ENCODE assay signal across 9 cellular contexts in genomic region chr13:76723551-76724232, GRCh38.
DNase-seq lines count a peak whose midpoint lies in the region; ATAC-seq, FAIRE-seq and TF ChIP-seq lines count a peak whose summit lies in the region.
"Had no signal": no experiment of that assay in that cellular context is flagged by ENCODE, and none has a peak within 500 bp of the region (broad histone marks: within the 10 kb centered on the region; RNA-seq: fewer than 3 reads in every experiment).

No MANE protein-coding gene starts in this region.

- H3K4me3 ChIP-seq in astrocyte (ENCODE audit: insufficient read depth, low read depth, low read length) (no peak overlapping the region), ascending aorta (no peak overlapping the region)

- H3K36me3 ChIP-seq in astrocyte (ENCODE audit: insufficient read depth, low read length) (no peaks in the 10 kb centered on the region), ascending aorta (no peaks in the 10 kb centered on the region)

- H3K27ac ChIP-seq in astrocyte (ENCODE audit: low read depth, low read length) (peak overlapping the region; percentile 65), ascending aorta (peak overlapping the region in 1 of 2 donors; percentile 30)

- H3K4me1 ChIP-seq in astrocyte (ENCODE audit: insufficient read depth, low read length) (peaks cover 16% of the 10 kb centered on the region), ascending aorta (peaks cover 5 to 11% of the 10 kb centered on the region in 2 donors)

- H3K27me3 Mint-ChIP-seq in astrocyte (ENCODE audit: low read depth, unreplicated experiment): no peaks in the 10 kb centered on the region

- no peaks in the 10 kb centered on the region for H4K20me1 ChIP-seq in astrocyte (ENCODE audit: insufficient read depth, low read length)

- peaks cover 5% of the 10 kb centered on the region for H3K9me3 Mint-ChIP-seq in astrocyte (ENCODE audit: unreplicated experiment)

- FAIRE-seq in astrocyte (lab: Jason Lieb, UNC): peak; percentile 98
- FAIRE-seq: endometrium had no signal

- H3K36me3 Mint-ChIP-seq in astrocyte (ENCODE audit: low read depth, unreplicated experiment): no peaks in the 10 kb centered on the region

- no peak overlapping the region for H3K27ac Mint-ChIP-seq in astrocyte (ENCODE audit: unreplicated experiment)

- H3K4me2 ChIP-seq in astrocyte (ENCODE audit: low read length): peak overlapping the region; percentile 47

- peaks cover 2% of the 10 kb centered on the region for H3K9me3 ChIP-seq in astrocyte (ENCODE audit: insufficient read depth, low read depth, low read length)
- H3K9me3 ChIP-seq in ascending aorta: no peaks in the 10 kb centered on the region

- intact Hi-C loops in ascending aorta (cut with DNase I): no loop called here

- ATAC-seq in HG03159 (IDR thresholded peaks at IDR 0.05; ENCODE audit: unreplicated experiment) (peak; percentile 67), HG03196 (IDR thresholded peaks at IDR 0.05; ENCODE audit: unreplicated experiment) (no peak), GM19023 (IDR thresholded peaks at IDR 0.05; ENCODE audit: unreplicated experiment) (no peak)

- no peaks in the 10 kb centered on the region for H3K79me2 ChIP-seq in astrocyte (ENCODE audit: insufficient read depth, low read length)

- peak overlapping the region; percentile 67 for H2AFZ ChIP-seq in astrocyte (ENCODE audit: low read depth, low read length)

- TF ChIP-seq CTCF in astrocyte (IDR thresholded peaks at IDR 0.05; ENCODE audit: insufficient read depth, low read depth, low read length) (no peak), ascending aorta (IDR thresholded peaks at IDR 0.05) (no peak)

- H3K27me3 ChIP-seq in astrocyte (ENCODE audit: insufficient read depth, low read length): no peaks in the 10 kb centered on the region
- no peaks in the 10 kb centered on the region for H3K27me3 ChIP-seq in ascending aorta

- peaks cover 16% of the 10 kb centered on the region for H3K4me1 Mint-ChIP-seq in astrocyte (ENCODE audit: low read depth, unreplicated experiment)

- DNase-seq in GM04503 (ENCODE audit: low read depth): peak; percentile 93
- peak; percentile 87 for DNase-seq in astrocyte (ENCODE audit: low read depth)
- DNase-seq in kidney glomerular epithelial cell (lab: John Stamatoyannopoulos, UW): peak; percentile 50
- no peak for DNase-seq in ascending aorta (ENCODE audit: low spot score in 2 of 2)
- no peak for DNase-seq in COLO668 (lab: John Stamatoyannopoulos, UW; ENCODE audit: unreplicated experiment)

- H3K4me3 Mint-ChIP-seq in astrocyte (ENCODE audit: unreplicated experiment): no peak overlapping the region

- peak overlapping the region; percentile 35 for H3K9ac ChIP-seq in astrocyte (ENCODE audit: low read length)

Comparison
In these comparisons a context has a peak if more than half of its experiments do, and no peak if none do; other contexts are left out.
1. DNase-seq: peak in GM04503 (single experiment), astrocyte (single experiment) and kidney glomerular epithelial cell (single experiment); none in ascending aorta (0 of 2) and COLO668 (single experiment).